Comparison of ENCODE assay signal across 1 cellular context in genomic region chrX:3076416-3076991, GRCh38.
TF ChIP-seq lines count a peak whose summit lies in the region.

No MANE protein-coding gene starts in this region.

TF ChIP-seq in K562, 482 proteins besides CTCF, POLR2A, EP300 and RAD21 (continued from another document):
- TF ChIP-seq RREB1 (CRISPR knock-in tag; IDR thresholded peaks at IDR 0.05) = no peak
